Comparison of ENCODE assay signal across 18 cellular contexts in the genomic region with DNA sequence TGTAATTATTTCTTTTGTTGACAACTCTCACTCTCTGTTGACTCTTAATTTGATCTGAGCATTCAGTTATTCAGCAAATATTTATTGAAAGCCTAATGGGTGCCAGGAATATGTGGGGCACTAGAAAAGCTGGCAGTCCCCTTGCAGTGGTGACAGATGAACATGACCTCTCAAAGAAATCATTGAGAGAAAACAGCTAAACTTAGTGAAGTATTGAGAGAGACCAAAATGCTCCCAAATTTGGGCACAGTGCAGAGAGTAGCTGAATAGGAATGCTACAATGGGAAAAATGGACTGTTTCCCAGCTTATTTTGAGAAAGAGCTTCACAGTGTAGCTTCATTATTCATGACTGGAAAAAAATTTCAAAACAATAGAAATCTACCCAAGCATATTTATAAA.
A peak's percentile ranks its signal among the peaks of the same experiment; 100 is the strongest.
DNase-seq lines count a peak whose midpoint lies in the region; ATAC-seq and TF ChIP-seq lines count a peak whose summit lies in the region.
"Had no signal": no experiment of that assay in that cellular context is flagged by ENCODE, and none has a peak within 500 bp of the region (broad histone marks: within the 10 kb centered on the region; RNA-seq: fewer than 3 reads in every experiment).

No MANE protein-coding gene starts in this region.

- H3K36me3 ChIP-seq in aorta (ENCODE audit: control insufficient read depth in 1 of 2, insufficient read depth in 2 of 2, low read length in 1 of 2) = no peaks in the 10 kb centered on the region
- H3K36me3 ChIP-seq: cardiac muscle cell, HAP-1, vagina had no signal

- no peaks in the 10 kb centered on the region for H3K27me3 ChIP-seq in aorta (ENCODE audit: control insufficient read depth in 1 of 2, insufficient read depth in 2 of 2, low read length in 1 of 2)
- H3K27me3 ChIP-seq: cardiac muscle cell, vagina had no signal

- no peak overlapping the region for H3K4me3 ChIP-seq in aorta (ENCODE audit: low read length in 2 of 2)
- H3K4me3 ChIP-seq: cardiac muscle cell, HAP-1, psoas muscle, vagina had no signal

- ATAC-seq in left lobe of liver = peak; percentile 74
- peak; percentile 83 for ATAC-seq in aorta (ENCODE audit: low FRiP score)
- no peak for ATAC-seq in GM18505 (IDR thresholded peaks at IDR 0.05; ENCODE audit: unreplicated experiment)
- ATAC-seq: natural killer cell, WTC11 had no signal

- TF ChIP-seq POLR2A in GM18505 (IDR thresholded peaks at IDR 0.05; ENCODE audit: borderline replicate concordance, extremely low read depth, insufficient read depth, insufficient read length) = no peak

- peaks cover 0 to 6% of the 10 kb centered on the region in 2 donors for H3K4me1 ChIP-seq in aorta (ENCODE audit: control insufficient read depth in 1 of 2, insufficient read depth in 2 of 2, low read length in 2 of 2)
- H3K4me1 ChIP-seq: vagina had no signal

- intact Hi-C loops in aorta (cut with DNase I) (loop anchor here (10.0 kb wide), 1 partner anchor 60 kb away; no protein-coding TSS in a partner anchor), head of caudate nucleus (cut with DNase I) (no loop called here)

- DNase-seq in NCI-H748 (lab: John Stamatoyannopoulos, UW; ENCODE audit: unreplicated experiment) (peak; percentile 94), NCI-H748 treated with DMSO at 0.1 percent for 48 hours (lab: John Stamatoyannopoulos, UW) (no peak), cerebellar cortex (ENCODE audit: low spot score) (peak; percentile 18), left lobe of liver (ENCODE audit: low spot score) (peak; percentile 49), aorta (no peak), ecto neural progenitor cell (ENCODE audit: low spot score) (no peak), head of caudate nucleus (no peak)
- DNase-seq: activated CD8-positive, alpha-beta memory T cell treated with anti-CD3 and anti-CD28 coated beads for 24 hours; effector memory CD4-positive, alpha-beta T cell; foreskin fibroblast; natural killer cell; psoas muscle; SHP77 treated with DMSO at 0.1 percent for 48 hours had no signal

- no peaks in the 10 kb centered on the region for H3K9me3 ChIP-seq in aorta (ENCODE audit: control insufficient read depth, low read length)
- H3K9me3 ChIP-seq: HAP-1, psoas muscle, vagina had no signal

- H3K27ac ChIP-seq in aorta (ENCODE audit: low read depth in 1 of 2, low read length in 2 of 2) = peak overlapping the region in 1 of 2 donors; percentile 76
- H3K27ac ChIP-seq: cardiac muscle cell, psoas muscle, vagina had no signal

Comparison
In these comparisons a context has a peak if more than half of its experiments do, and no peak if none do; other contexts are left out.
1. DNase-seq: peak in NCI-H748 (single experiment), cerebellar cortex (single experiment) and left lobe of liver (single experiment); none in NCI-H748 treated with DMSO at 0.1 percent for 48 hours (single experiment), aorta (0 of 2), ecto neural progenitor cell (single experiment) and head of caudate nucleus (0 of 42).